In the genomic region with DNA sequence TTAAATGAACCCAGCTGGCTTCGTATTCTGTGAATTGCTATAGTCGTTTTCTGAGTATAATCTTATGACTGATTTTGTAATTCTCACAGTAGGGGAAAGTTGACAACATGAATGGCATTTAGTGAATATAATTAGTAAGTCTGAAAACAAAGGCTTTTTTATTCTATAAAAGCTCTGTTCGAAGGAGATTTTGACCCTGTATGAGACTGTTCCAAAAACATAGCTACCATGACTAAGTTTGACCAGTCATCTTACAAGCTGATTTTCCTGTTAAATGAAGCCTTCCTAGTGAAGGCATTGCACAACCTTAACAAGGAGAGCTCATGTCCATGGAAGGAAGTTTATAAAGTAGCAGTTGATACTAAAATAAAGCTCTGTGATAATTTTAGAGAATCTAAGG, we compare ENCODE assay signal across 22 cellular contexts.
DNase-seq lines count a peak whose midpoint lies in the region; ATAC-seq and TF ChIP-seq lines count a peak whose summit lies in the region.
"Had no signal": no experiment of that assay in that cellular context is flagged by ENCODE, and none has a peak within 500 bp of the region (broad histone marks: within the 10 kb centered on the region; RNA-seq: fewer than 3 reads in every experiment).

No MANE protein-coding gene starts in this region.

- no peaks in the 10 kb centered on the region for H3K36me3 ChIP-seq in heart right ventricle
- H3K36me3 ChIP-seq: neural progenitor cell had no signal

- H3K27ac ChIP-seq in right cardiac atrium (ENCODE audit: low read length) (no peak overlapping the region), heart right ventricle (no peak overlapping the region)
- H3K27ac ChIP-seq: neural progenitor cell had no signal

- ATAC-seq in right cardiac atrium (peak; percentile 28 to 38), heart right ventricle (no peak), HG02759 (IDR thresholded peaks at IDR 0.05; ENCODE audit: unreplicated experiment) (no peak), HG03025 (IDR thresholded peaks at IDR 0.05; ENCODE audit: low FRiP score, unreplicated experiment) (no peak)
- ATAC-seq: activated CD8-positive, alpha-beta T cell treated with anti-CD3 and anti-CD28 coated beads for 36 hours; K562 had no signal

- H3K27me3 ChIP-seq in right cardiac atrium (ENCODE audit: control insufficient read depth, insufficient read depth) (no peaks in the 10 kb centered on the region), heart right ventricle (peaks cover 0 to 14% (median 0%) of the 10 kb centered on the region in 7 donors)
- H3K27me3 ChIP-seq: neural progenitor cell had no signal

- no peaks in the 10 kb centered on the region for H3K4me1 ChIP-seq in right cardiac atrium (ENCODE audit: control insufficient read depth, insufficient read depth, low read length)
- no peaks in the 10 kb centered on the region for H3K4me1 ChIP-seq in heart right ventricle

- H3K9me3 ChIP-seq in right cardiac atrium (ENCODE audit: control insufficient read depth, low read length) (no peaks in the 10 kb centered on the region), heart right ventricle (no peaks in the 10 kb centered on the region)

- intact Hi-C loops in right cardiac atrium (cut with DNase I) (no loop called here), heart right ventricle (cut with DNase I) (no loop called here)

- DNase-seq in right cardiac atrium: no peak
- no peak for DNase-seq in heart right ventricle
- peak; percentile 15 for DNase-seq in astrocyte of the spinal cord (ENCODE audit: low read depth, low spot score)
- DNase-seq in fibroblast of the conjunctiva (ENCODE audit: low read depth): peak; percentile 4
- peak; percentile 28 for DNase-seq in stromal cell of bone marrow (ENCODE audit: low read depth)
- no peak for DNase-seq in kidney glomerular epithelial cell (lab: John Stamatoyannopoulos, UW)
- DNase-seq: activated CD4-positive, CD25-positive, alpha-beta regulatory T cell; activated CD8-positive, alpha-beta T cell treated with anti-CD3 and anti-CD28 coated beads for 36 hours; activated T-cell treated with anti-CD3 and anti-CD28 coated beads, Interleukin-2, amount 50 U/mL, for 24 hours; CD4-positive, alpha-beta T cell; central memory CD4-positive, alpha-beta T cell; DMS53; NCI-H1092 treated with DMSO at 0.1 percent for 48 hours; NCI-H2107; NCI-H526; retina; stimulated activated naive CD4-positive, alpha-beta T cell treated with Interleukin-2 at 50 U/mL for 16 hours; trophoblast cell had no signal

- TF ChIP-seq CTCF in heart right ventricle (IDR thresholded peaks at IDR 0.05) (no peak), astrocyte of the spinal cord (IDR thresholded peaks at IDR 0.05; ENCODE audit: low read depth, low read length) (no peak)

- WGBS in right cardiac atrium: 65% methylated on average over 3 of the region's 3 CpGs
- WGBS in heart right ventricle, 2 donors: 72 to 79% methylated on average over 3 of the region's 3 CpGs

- in situ Hi-C loops in astrocyte of the spinal cord (cut with HindIII; ENCODE audit: low sequenced_read_pairs): no loop called here

- H3K4me3 ChIP-seq in right cardiac atrium (ENCODE audit: low read length) (no peak overlapping the region), heart right ventricle (no peak overlapping the region), astrocyte of the spinal cord (ENCODE audit: low read depth, low read length) (no peak overlapping the region)
- H3K4me3 ChIP-seq: K562, neural progenitor cell had no signal

Comparison
In these comparisons a context has a peak if more than half of its experiments do, and no peak if none do; other contexts are left out.
1. ATAC-seq: peak in right cardiac atrium (2 of 2); none in heart right ventricle (0 of 8), HG02759 (single experiment) and HG03025 (single experiment).
2. DNase-seq: peak in astrocyte of the spinal cord (single experiment), fibroblast of the conjunctiva (single experiment) and stromal cell of bone marrow (single experiment); none in right cardiac atrium (0 of 3), heart right ventricle (0 of 2) and kidney glomerular epithelial cell (single experiment).